ENCODE assay signal across 9 cellular contexts in genomic region chr4:55866290-55866907, GRCh38. TPM values are rescaled to one million over a fixed set of nuclear protein-coding genes. Genes with fewer than 3 reads are reported as not detected.
DNase-seq lines count a peak whose midpoint lies in the region; ATAC-seq and TF ChIP-seq lines count a peak whose summit lies in the region.
"Had no signal": no experiment of that assay in that cellular context is flagged by ENCODE, and none has a peak within 500 bp of the region (broad histone marks: within the 10 kb centered on the region; RNA-seq: fewer than 3 reads in every experiment).

No MANE protein-coding gene starts in this region.

- H3K23ac ChIP-seq in mesenchymal stem cell (ENCODE audit: low read length in 2 of 2): no peak overlapping the region

- H3K27me3 ChIP-seq in mammary epithelial cell (ENCODE audit: insufficient read depth, low read length) (no peaks in the 10 kb centered on the region), mesenchymal stem cell (ENCODE audit: control insufficient read depth in 1 of 2, insufficient read depth in 1 of 2, low read length in 2 of 2) (no peaks in the 10 kb centered on the region)

- peak; percentile 84 for ATAC-seq in GM18498 (IDR thresholded peaks at IDR 0.05; ENCODE audit: unreplicated experiment)
- ATAC-seq in GM19324 (IDR thresholded peaks at IDR 0.05; ENCODE audit: low FRiP score, unreplicated experiment): no peak

- H4K8ac ChIP-seq in mesenchymal stem cell (ENCODE audit: low read length): no peak overlapping the region

- no peaks in the 10 kb centered on the region for H4K20me1 ChIP-seq in mammary epithelial cell (ENCODE audit: insufficient read depth, low read length)

- H2BK12ac ChIP-seq in mesenchymal stem cell (ENCODE audit: low read length in 2 of 2): no peak overlapping the region

- no peak overlapping the region for H3K14ac ChIP-seq in mesenchymal stem cell (ENCODE audit: low read length in 2 of 2)

- no peak overlapping the region for H3K4me3 ChIP-seq in HFF-Myc (replicated peaks; ENCODE audit: low read depth, low read length)
- peak overlapping the region in 1 of 3 experiments; percentile 17 for H3K4me3 ChIP-seq in mammary epithelial cell (replicated peaks in 1 of 3; ENCODE audit: insufficient read depth in 1 of 3, low read depth in 2 of 3, low read length in 3 of 3)
- H3K4me3 ChIP-seq in mesenchymal stem cell (ENCODE audit: insufficient read depth in 1 of 2, low read depth in 1 of 2, low read length in 2 of 2): peak overlapping the region in 1 of 2 experiments; percentile 50

- H3K4me2 ChIP-seq in mammary epithelial cell (ENCODE audit: insufficient read depth, low read depth, low read length): peak overlapping the region; percentile 74
- H3K4me2 ChIP-seq in mesenchymal stem cell (ENCODE audit: low read length, poor library complexity, severe bottlenecking): no peak overlapping the region

- CTCF ChIA-PET in mammary epithelial cell (lab: Charles Lee; ENCODE audit: low non-redundant PET): interaction anchor here (0.6 kb wide), 2 partner anchors 545 to 830 kb away, joined by 3 to 8 read pairs; no protein-coding TSS in a partner anchor

- no peak overlapping the region for H3K4ac ChIP-seq in mesenchymal stem cell (ENCODE audit: low read depth in 1 of 2, low read length in 2 of 2)

- peak; percentile 80 for DNase-seq in HFF-Myc (ENCODE audit: extremely low read depth, low read depth)
- peak; percentile 94 for DNase-seq in MV-4-11 (lab: John Stamatoyannopoulos, UW)
- DNase-seq in mammary epithelial cell: peak; percentile 89
- DNase-seq in mesenchymal stem cell: peak; percentile 94
- no peak for DNase-seq in DMS79 treated with DMSO at 0.1 percent for 48 hours (lab: John Stamatoyannopoulos, UW)
- no peak for DNase-seq in stimulated activated naive CD4-positive, alpha-beta T cell treated with Interleukin-2 at 50 U/mL for 16 hours (lab: John Stamatoyannopoulos, UW)

- H3K79me2 ChIP-seq in mammary epithelial cell (ENCODE audit: insufficient read depth, low read length): peaks cover 2% of the 10 kb centered on the region

- H3K18ac ChIP-seq in mesenchymal stem cell (ENCODE audit: low read depth in 1 of 2, low read length in 2 of 2): no peak overlapping the region

- no peak overlapping the region for H2BK120ac ChIP-seq in mesenchymal stem cell (ENCODE audit: low read depth, low read length)

- no TSS peak for BruUV-seq in mammary epithelial cell (replicated peaks; lab: Mats Ljungman, UMichigan)

- H3K9ac ChIP-seq in mammary epithelial cell (ENCODE audit: insufficient read depth, low read length) (no peak overlapping the region), mesenchymal stem cell (ENCODE audit: low read length) (peak overlapping the region; percentile 84)

- H3K4me1 ChIP-seq in mammary epithelial cell (ENCODE audit: insufficient read depth, low read length): peaks cover 20% of the 10 kb centered on the region
- peaks cover 5% of the 10 kb centered on the region for H3K4me1 ChIP-seq in mesenchymal stem cell (ENCODE audit: control insufficient read depth, insufficient read depth, low read depth, low read length)

- no peak overlapping the region for H2AK5ac ChIP-seq in mesenchymal stem cell (ENCODE audit: low read length, severe bottlenecking)

- no peak overlapping the region for H4K91ac ChIP-seq in mesenchymal stem cell (ENCODE audit: low read length)

- intact Hi-C loops in mammary epithelial cell (cut with micrococcal nuclease): loop anchor here (2.0 to 10.0 kb wide), 7 partner anchors 112 to 862 kb away; partner anchors contain the start of genes CLOCK, NMU and SRD5A3

- H2BK15ac ChIP-seq in mesenchymal stem cell (ENCODE audit: low read depth, poor library complexity, severe bottlenecking): no peak overlapping the region

- H3K9me3 ChIP-seq in mammary epithelial cell (replicated peaks; ENCODE audit: insufficient read depth, low read length): no peaks in the 10 kb centered on the region
- no peaks in the 10 kb centered on the region for H3K9me3 ChIP-seq in mesenchymal stem cell (ENCODE audit: control insufficient read depth, low read length)

- H2BK5ac ChIP-seq in mesenchymal stem cell (ENCODE audit: low read depth, low read length, poor library complexity, severe bottlenecking): no peak overlapping the region

- H3K27ac ChIP-seq in mammary epithelial cell (ENCODE audit: insufficient read depth, low read depth, low read length): peak overlapping the region; percentile 59
- H3K27ac ChIP-seq in mesenchymal stem cell (ENCODE audit: low read length, poor library complexity, severe bottlenecking): peak overlapping the region; percentile 64

- H2AFZ ChIP-seq in mammary epithelial cell (ENCODE audit: low read depth, low read length) (no peak overlapping the region), mesenchymal stem cell (ENCODE audit: low read depth, low read length) (no peak overlapping the region)

- WGBS in mammary epithelial cell (ENCODE audit: low coverage, missing lambda C conversion rate): 58% methylated on average over 2 of the region's 2 CpGs
- no CpG with 5 or more reads among the region's 2 CpGs for WGBS in mesenchymal stem cell

- H3K36me3 ChIP-seq in mammary epithelial cell (ENCODE audit: insufficient read depth, low read length) (peaks cover 6% of the 10 kb centered on the region), mesenchymal stem cell (ENCODE audit: control insufficient read depth in 1 of 2, insufficient read depth in 2 of 2, low read depth in 1 of 2, low read length in 2 of 2) (peaks cover 7 to 64% of the 10 kb centered on the region in 2 experiments)

- H3K79me1 ChIP-seq in mesenchymal stem cell (replicated peaks; ENCODE audit: low read length, poor library complexity, severe bottlenecking): peaks cover 9% of the 10 kb centered on the region

- no peak for TF ChIP-seq CTCF in HFF-Myc (IDR thresholded peaks at IDR 0.05; ENCODE audit: low read depth, low read length, missing control alignments)
- TF ChIP-seq CTCF in mammary epithelial cell (conservative IDR thresholded peaks at IDR 0.05 in 1 of 2, IDR thresholded peaks at IDR 0.05 in 1 of 2; ENCODE audit: extremely low read depth in 1 of 2, insufficient read depth in 1 of 2, low read depth in 1 of 2, low read length in 2 of 2): no peak

- in situ Hi-C loops in mammary epithelial cell (cut with MboI; ENCODE audit: low sequenced_read_pairs in 2 of 2): loop anchor here in 1 of 2 donors (25.0 kb wide), 1 partner anchor 429 kb away; no protein-coding TSS in a partner anchor

- dilution Hi-C loops in mammary epithelial cell (cut with HindIII; ENCODE audit: low sequenced_read_pairs): no loop called here

RNA-seq across cellular contexts. Expression of gene EXOC1, which starts 13.0 kb away (rescaled TPM):
- 10 to 100 TPM; 33.2 to 37.3 TPM for total RNA-seq in mammary epithelial cell
- polyA plus RNA-seq in mammary epithelial cell: 13.4 TPM
- 4.7 TPM for polyA minus RNA-seq in mammary epithelial cell
- polyA plus RNA-seq in mesenchymal stem cell (2013, experiment 1 of 2): 26.6 TPM
- polyA plus RNA-seq in mesenchymal stem cell (2013, experiment 2 of 2): 27.0 TPM

RNA-seq across cellular contexts. Expression of gene EXOC1L, which starts 46.8 kb away (rescaled TPM):
- total RNA-seq in mammary epithelial cell: not detected
- polyA plus RNA-seq in mammary epithelial cell: not detected
- not detected for polyA minus RNA-seq in mammary epithelial cell
- polyA plus RNA-seq in mesenchymal stem cell (2013, experiment 1 of 2): not detected
- polyA plus RNA-seq in mesenchymal stem cell (2013, experiment 2 of 2): not detected
- total RNA-seq: temporal lobe had no signal

Comparison
In these comparisons a context has a peak if more than half of its experiments do, and no peak if none do; other contexts are left out.
1. DNase-seq: peak in HFF-Myc (single experiment), MV-4-11 (single experiment), mammary epithelial cell (single experiment) and mesenchymal stem cell (single experiment); none in DMS79 treated with DMSO at 0.1 percent for 48 hours (single experiment) and stimulated activated naive CD4-positive, alpha-beta T cell treated with Interleukin-2 at 50 U/mL for 16 hours (single experiment).